24 cellular contexts compared by ENCODE assay signal in genomic region chr14:71966528-71966927, GRCh38. TPM values are rescaled to one million over a fixed set of nuclear protein-coding genes. Genes with fewer than 3 reads are reported as not detected.
"Had no signal": no experiment of that assay in that cellular context is flagged by ENCODE, and none has a peak within 500 bp of the region (broad histone marks: within the 10 kb centered on the region; RNA-seq: fewer than 3 reads in every experiment).

No MANE protein-coding gene starts in this region.

- H3K36me3 ChIP-seq: gastrocnemius medialis, lower lobe of right lung, pancreas, right atrium auricular region, sigmoid colon, thoracic aorta, tibial nerve, upper lobe of left lung had no signal

- H3K4me3 Mint-ChIP-seq: natural killer cell had no signal

- DNase-seq: dorsolateral prefrontal cortex; effector CD4-positive, alpha-beta T cell; foreskin fibroblast; gastrocnemius medialis; head of caudate nucleus; left ventricle myocardium superior; lower lobe of right lung; natural killer cell; occipital lobe; pancreas; sigmoid colon; stimulated activated CD4-positive, alpha-beta T cell treated with anti-CD3 and anti-CD28 coated beads, Interleukin-2, amount 100 ng/mL, for 24 hours; stimulated activated CD4-positive, alpha-beta T cell treated with anti-CD3 and anti-CD28 coated beads, Interleukin-4, amount 100 ng/mL, for 24 hours; stimulated activated naive B cell treated with anti-CD40 and anti-IgM and Interleukin-4, amounts not matched to agents 10 μg/mL and 1 μg/mL and 100 μg/mL, for 72 hours; upper lobe of left lung had no signal

- H3K27ac ChIP-seq: dorsolateral prefrontal cortex, epithelial cell of prostate, gastrocnemius medialis, lower lobe of right lung, pancreas, right atrium auricular region, sigmoid colon, thoracic aorta, tibial nerve, upper lobe of left lung had no signal

- H3K36me3 Mint-ChIP-seq: natural killer cell; stimulated activated naive B cell treated with anti-CD40 and anti-IgM and Interleukin-4, amounts not matched to agents 10 μg/mL and 1 μg/mL and 100 μg/mL, for 72 hours had no signal

- H3K27me3 ChIP-seq: gastrocnemius medialis, pancreas, right atrium auricular region, sigmoid colon, tibial nerve, upper lobe of left lung had no signal

- H3K4me1 Mint-ChIP-seq: natural killer cell had no signal

- H3K4me1 ChIP-seq: gastrocnemius medialis, lower lobe of right lung, pancreas, sigmoid colon, tibial nerve, upper lobe of left lung had no signal

- H3K9me3 Mint-ChIP-seq: natural killer cell had no signal

- FAIRE-seq: colon, keratinocyte, pancreas, urothelium cell line had no signal

- H3K4me3 ChIP-seq: dorsolateral prefrontal cortex, gastrocnemius medialis, lower lobe of right lung, pancreas, right atrium auricular region, sigmoid colon, thoracic aorta, tibial nerve, upper lobe of left lung had no signal

- H3K9me3 ChIP-seq: gastrocnemius medialis, lower lobe of right lung, pancreas, right atrium auricular region, thoracic aorta, tibial nerve, upper lobe of left lung had no signal

- H3K27ac Mint-ChIP-seq: natural killer cell; stimulated activated naive B cell treated with anti-CD40 and anti-IgM and Interleukin-4, amounts not matched to agents 10 μg/mL and 1 μg/mL and 100 μg/mL, for 72 hours had no signal

- ATAC-seq: esophagus mucosa, gastrocnemius medialis, left ventricle myocardium superior, lower lobe of right lung, natural killer cell, pancreas had no signal

RNA-seq across cellular contexts. Expression of gene RGS6, which starts 34.3 kb away (rescaled TPM):
- total RNA-seq: glomerular endothelial cell had no signal
- polyA plus RNA-seq: keratinocyte had no signal
